Comparison of ENCODE assay signal across 13 cellular contexts in the genomic region with DNA sequence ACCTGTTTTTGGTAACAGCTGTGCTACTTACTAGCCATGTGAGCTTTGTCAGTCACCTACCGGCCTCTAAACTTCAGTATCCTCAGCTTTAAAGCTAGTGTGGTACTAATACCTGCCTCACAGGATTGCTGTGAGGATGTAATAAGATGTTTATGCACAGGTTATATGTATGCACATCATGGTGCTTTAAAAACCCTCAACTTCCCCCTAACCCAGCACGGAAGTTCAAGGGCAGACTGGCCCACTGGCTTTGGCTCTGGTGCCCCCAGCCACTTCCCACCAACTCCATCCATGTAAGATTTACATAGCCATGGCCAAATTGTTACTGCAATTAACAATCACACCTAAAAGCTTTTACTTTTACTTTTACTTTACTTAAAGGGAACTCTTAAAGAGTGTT.
"Had no signal": no experiment of that assay in that cellular context is flagged by ENCODE, and none has a peak within 500 bp of the region (broad histone marks: within the 10 kb centered on the region; RNA-seq: fewer than 3 reads in every experiment).

No MANE protein-coding gene starts in this region.

- DNase-seq: activated CD4-positive, alpha-beta T cell treated with anti-CD3 and anti-CD28 coated beads for 1 hour; activated CD4-positive, alpha-beta T cell treated with anti-CD3 and anti-CD28 coated beads, Interleukin-2, amount 50 U/mL, for 48 hours; activated CD8-positive, alpha-beta memory T cell treated with anti-CD3 and anti-CD28 coated beads, Interleukin-2, amount 10 ng/mL, durations not matched to agents 7 days and 5 days; activated gamma-delta T cell; activated T-cell treated with anti-CD3 and anti-CD28 coated beads, Interleukin-2, amount 50 U/mL, for 24 hours; aorta; foreskin keratinocyte; head of caudate nucleus; left cardiac atrium; stimulated activated CD4-positive, alpha-beta T cell treated with anti-CD3 and anti-CD28 coated beads, Interleukin-2, amount 100 ng/mL, for 48 hours; upper lobe of left lung had no signal

- H3K27me3 ChIP-seq: foreskin keratinocyte, upper lobe of left lung had no signal

- H3K27me3 Mint-ChIP-seq: activated CD8-positive, alpha-beta memory T cell treated with anti-CD3 and anti-CD28 coated beads, Interleukin-2, amount 10 ng/mL, durations not matched to agents 7 days and 5 days; activated T-cell treated with anti-CD3 and anti-CD28 coated beads, Interleukin-2, amount 50 U/mL, for 24 hours; natural killer cell treated with Interleukin-12 subunit alpha and Interleukin-12 subunit beta and Interleukin-15 and Interleukin-18, amount 100 ng/mL, for 72 hours; stimulated activated naive CD8-positive, alpha-beta T cell treated with anti-CD3 and anti-CD28 coated beads, Interleukin-15, Interleukin-2, amounts not matched to agents 100 ng/mL and 50 ng/mL, for 24 hours had no signal

- H3K9me3 Mint-ChIP-seq: activated T-cell treated with anti-CD3 and anti-CD28 coated beads, Interleukin-2, amount 50 U/mL, for 24 hours; natural killer cell treated with Interleukin-12 subunit alpha and Interleukin-12 subunit beta and Interleukin-15 and Interleukin-18, amount 100 ng/mL, for 72 hours; stimulated activated naive CD8-positive, alpha-beta T cell treated with anti-CD3 and anti-CD28 coated beads, Interleukin-15, Interleukin-2, amounts not matched to agents 100 ng/mL and 50 ng/mL, for 24 hours had no signal

- ATAC-seq: activated CD8-positive, alpha-beta memory T cell treated with anti-CD3 and anti-CD28 coated beads, Interleukin-2, amount 10 ng/mL, durations not matched to agents 7 days and 5 days; foreskin keratinocyte; left cardiac atrium; natural killer cell treated with Interleukin-12 subunit alpha and Interleukin-12 subunit beta and Interleukin-15 and Interleukin-18, amount 100 ng/mL, for 72 hours had no signal

- H3K4me3 ChIP-seq: upper lobe of left lung had no signal

- H3K27ac ChIP-seq: foreskin keratinocyte, upper lobe of left lung had no signal

- H3K9me3 ChIP-seq: upper lobe of left lung had no signal

- H3K36me3 Mint-ChIP-seq: activated CD8-positive, alpha-beta memory T cell treated with anti-CD3 and anti-CD28 coated beads, Interleukin-2, amount 10 ng/mL, durations not matched to agents 7 days and 5 days; natural killer cell treated with Interleukin-12 subunit alpha and Interleukin-12 subunit beta and Interleukin-15 and Interleukin-18, amount 100 ng/mL, for 72 hours had no signal

- H3K27ac Mint-ChIP-seq: activated CD8-positive, alpha-beta memory T cell treated with anti-CD3 and anti-CD28 coated beads, Interleukin-2, amount 10 ng/mL, durations not matched to agents 7 days and 5 days; activated T-cell treated with anti-CD3 and anti-CD28 coated beads, Interleukin-2, amount 50 U/mL, for 24 hours; natural killer cell treated with Interleukin-12 subunit alpha and Interleukin-12 subunit beta and Interleukin-15 and Interleukin-18, amount 100 ng/mL, for 72 hours; stimulated activated naive CD8-positive, alpha-beta T cell treated with anti-CD3 and anti-CD28 coated beads, Interleukin-15, Interleukin-2, amounts not matched to agents 100 ng/mL and 50 ng/mL, for 24 hours had no signal

- H3K4me3 Mint-ChIP-seq: activated CD8-positive, alpha-beta memory T cell treated with anti-CD3 and anti-CD28 coated beads, Interleukin-2, amount 10 ng/mL, durations not matched to agents 7 days and 5 days; activated T-cell treated with anti-CD3 and anti-CD28 coated beads, Interleukin-2, amount 50 U/mL, for 24 hours; natural killer cell treated with Interleukin-12 subunit alpha and Interleukin-12 subunit beta and Interleukin-15 and Interleukin-18, amount 100 ng/mL, for 72 hours; stimulated activated naive CD8-positive, alpha-beta T cell treated with anti-CD3 and anti-CD28 coated beads, Interleukin-15, Interleukin-2, amounts not matched to agents 100 ng/mL and 50 ng/mL, for 24 hours had no signal

- H3K4me1 ChIP-seq: foreskin keratinocyte had no signal

- H3K36me3 ChIP-seq: upper lobe of left lung had no signal
